9 cellular contexts compared by ENCODE assay signal in the genomic region with DNA sequence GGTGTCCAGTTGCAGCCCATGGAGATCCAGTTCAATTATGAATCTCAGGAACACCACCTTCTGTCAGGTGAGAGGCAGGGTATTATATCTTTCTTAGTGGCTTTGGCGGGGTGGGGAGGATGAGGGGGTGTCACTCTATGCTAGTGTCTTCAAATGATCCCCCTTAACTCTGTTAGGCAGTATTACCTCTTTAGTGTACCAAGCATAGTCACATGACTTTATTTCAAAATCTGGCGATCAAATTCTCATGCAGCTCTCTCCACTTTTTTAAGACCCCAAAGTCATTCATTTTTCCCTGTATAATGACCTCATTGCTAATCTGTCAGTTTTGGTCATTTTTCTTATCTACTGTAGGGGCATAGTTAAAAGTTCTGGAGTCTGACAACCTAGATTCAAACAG. TPM values are rescaled to one million over a fixed set of nuclear protein-coding genes. Genes with fewer than 3 reads are reported as not detected.
DNase-seq lines count a peak whose midpoint lies in the region; ATAC-seq and TF ChIP-seq lines count a peak whose summit lies in the region.
"Had no signal": no experiment of that assay in that cellular context is flagged by ENCODE, and none has a peak within 500 bp of the region (broad histone marks: within the 10 kb centered on the region; RNA-seq: fewer than 3 reads in every experiment).

No MANE protein-coding gene starts in this region.

- no peak for TF ChIP-seq CTCF in left ventricle myocardium inferior (IDR thresholded peaks at IDR 0.05; ENCODE audit: borderline replicate concordance)
- no peak for TF ChIP-seq CTCF in astrocyte of the spinal cord (IDR thresholded peaks at IDR 0.05; ENCODE audit: low read depth, low read length)
- TF ChIP-seq CTCF in vagina (IDR thresholded peaks at IDR 0.05): no peak

- H3K4me1 Mint-ChIP-seq in memory B cell: peaks cover 48% of the 10 kb centered on the region

- no peak for TF ChIP-seq POLR2A in vagina (IDR thresholded peaks at IDR 0.05)

- H3K9me3 Mint-ChIP-seq in memory B cell: peaks cover 2% of the 10 kb centered on the region

- intact Hi-C loops in left ventricle myocardium inferior (cut with micrococcal nuclease) (no loop called here), Right ventricle myocardium inferior (cut with DNase I) (no loop called here), vagina (cut with DNase I) (no loop called here)

- in situ Hi-C loops in astrocyte of the spinal cord (cut with HindIII; ENCODE audit: low sequenced_read_pairs): no loop called here

- H3K4me3 Mint-ChIP-seq in memory B cell: peak overlapping the region; percentile 94

- H3K36me3 ChIP-seq in left ventricle myocardium inferior: peaks cover 26% of the 10 kb centered on the region
- peaks cover 0 to 10% of the 10 kb centered on the region in 2 donors for H3K36me3 ChIP-seq in vagina

- H3K27ac ChIP-seq in left ventricle myocardium inferior (replicated peaks) (no peak overlapping the region), vagina (no peak overlapping the region)

- H3K27me3 Mint-ChIP-seq in memory B cell: no peaks in the 10 kb centered on the region

- peak overlapping the region; percentile 97 for H3K27ac Mint-ChIP-seq in memory B cell

- peaks cover 25% of the 10 kb centered on the region for H3K36me3 Mint-ChIP-seq in memory B cell

- H3K9me3 ChIP-seq in left ventricle myocardium inferior (replicated peaks) (no peaks in the 10 kb centered on the region), vagina (no peaks in the 10 kb centered on the region)

- H3K4me3 ChIP-seq in left ventricle myocardium inferior (peak overlapping the region; percentile 84), astrocyte of the spinal cord (ENCODE audit: low read depth, low read length) (peak overlapping the region; percentile 83), vagina (peak overlapping the region; percentile 66 to 74)

- no peak for DNase-seq in left ventricle myocardium inferior
- no peak for DNase-seq in Right ventricle myocardium inferior (ENCODE audit: missing footprints)
- no peak for DNase-seq in astrocyte of the spinal cord (ENCODE audit: low read depth, low spot score)
- no peak for DNase-seq in memory B cell (ENCODE audit: low spot score in 2 of 2)
- DNase-seq in vagina (ENCODE audit: extremely low spot score in 2 of 2): no peak
- DNase-seq: left colon had no signal

- ATAC-seq in Right ventricle myocardium inferior (no peak), memory B cell (ENCODE audit: low read depth) (no peak), HG02981 (IDR thresholded peaks at IDR 0.05; ENCODE audit: unreplicated experiment) (no peak), HG03045 (IDR thresholded peaks at IDR 0.05; ENCODE audit: unreplicated experiment) (no peak), GM21381 (IDR thresholded peaks at IDR 0.05; ENCODE audit: unreplicated experiment) (no peak)

- no peaks in the 10 kb centered on the region for H3K27me3 ChIP-seq in left ventricle myocardium inferior (ENCODE audit: low read depth)
- H3K27me3 ChIP-seq in vagina: no peaks in the 10 kb centered on the region

- H3K4me1 ChIP-seq in left ventricle myocardium inferior (peaks cover 62% of the 10 kb centered on the region), vagina (peaks cover 27% of the 10 kb centered on the region)

RNA-seq across cellular contexts. Expression of gene ZSCAN30, which starts 1.1 kb away (rescaled TPM):
- 13.3 TPM for total RNA-seq in left ventricle myocardium inferior
- total RNA-seq in Right ventricle myocardium inferior: 9.5 TPM
- total RNA-seq in vagina: 19.4 TPM

RNA-seq across cellular contexts. Expression of gene ZNF397, which starts 50.3 kb away (rescaled TPM):
- total RNA-seq in left ventricle myocardium inferior: 13.4 TPM
- total RNA-seq in Right ventricle myocardium inferior: 15.5 TPM
- total RNA-seq in vagina: 31.9 TPM

RNA-seq across cellular contexts. Expression of gene ZNF24, which starts 53.1 kb away (rescaled TPM):
- total RNA-seq in left ventricle myocardium inferior (44.5 TPM), Right ventricle myocardium inferior (50.2 TPM), vagina (24.8 TPM)
